Comparison of ENCODE assay signal across 27 cellular contexts in the genomic region with DNA sequence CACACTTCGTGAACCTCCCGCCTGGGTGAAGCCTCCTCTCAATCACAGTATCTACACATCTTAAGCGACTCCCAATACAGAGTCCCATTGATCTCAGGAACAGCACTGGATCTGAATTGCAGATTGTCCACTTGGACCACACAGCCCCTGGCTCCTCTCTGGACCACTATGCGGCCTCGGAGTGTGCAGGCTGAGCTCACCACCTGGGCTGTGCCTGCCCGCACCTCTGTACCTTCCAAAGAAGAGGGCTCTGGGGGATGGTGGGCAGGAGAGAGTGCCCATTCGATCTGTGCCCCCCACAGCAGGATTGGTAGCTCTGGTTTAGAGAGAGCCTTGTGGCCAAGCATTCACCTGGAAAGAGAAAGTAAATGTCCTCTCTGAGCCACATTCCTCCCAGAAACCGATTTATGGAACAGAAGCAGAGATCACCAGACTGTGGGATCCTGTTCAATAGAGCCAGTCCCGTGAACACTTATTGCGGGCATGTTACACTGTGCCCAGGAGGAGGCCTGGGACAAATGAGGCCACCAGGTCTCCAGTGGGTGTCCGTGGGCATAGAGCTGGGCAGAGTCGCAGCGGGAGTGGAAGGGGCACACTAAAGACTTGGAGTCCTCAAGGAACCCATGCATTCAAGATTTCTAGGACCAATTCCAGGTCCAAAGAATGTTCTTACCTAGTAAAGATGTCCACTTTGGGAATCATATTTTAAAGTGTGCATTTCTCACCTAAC.
"Had no signal": no experiment of that assay in that cellular context is flagged by ENCODE, and none has a peak within 500 bp of the region (broad histone marks: within the 10 kb centered on the region; RNA-seq: fewer than 3 reads in every experiment).

No MANE protein-coding gene starts in this region.

- H3K36me3 Mint-ChIP-seq: activated naive CD4-positive, alpha-beta T cell treated with anti-CD3 and anti-CD28 coated beads, Interleukin-2, amount 50 U/mL, for 72 hours; T-cell had no signal

- H3K4me3 Mint-ChIP-seq: activated CD4-positive, alpha-beta T cell treated with anti-CD3 and anti-CD28 coated beads for 36 hours; activated CD8-positive, alpha-beta T cell treated with anti-CD3 and anti-CD28 coated beads for 36 hours; activated naive CD8-positive, alpha-beta T cell treated with anti-CD3 and anti-CD28 coated beads, Interleukin-2, amount 50 U/mL, for 24 hours; activated T-cell treated with anti-CD3 and anti-CD28 coated beads, Interleukin-2, amount 50 U/mL, for 72 hours; T-cell had no signal

- H3K36me3 ChIP-seq: ascending aorta had no signal

- H3K9me3 ChIP-seq: ascending aorta, body of pancreas had no signal

- H3K27ac Mint-ChIP-seq: activated CD4-positive, alpha-beta T cell treated with anti-CD3 and anti-CD28 coated beads for 36 hours; activated CD8-positive, alpha-beta T cell treated with anti-CD3 and anti-CD28 coated beads for 36 hours; activated naive CD4-positive, alpha-beta T cell treated with anti-CD3 and anti-CD28 coated beads, Interleukin-2, amount 50 U/mL, for 72 hours; activated naive CD8-positive, alpha-beta T cell treated with anti-CD3 and anti-CD28 coated beads, Interleukin-2, amount 50 U/mL, for 24 hours; activated T-cell treated with anti-CD3 and anti-CD28 coated beads, Interleukin-2, amount 50 U/mL, for 72 hours; activated T-helper 2 cell treated with anti-CD3 and anti-CD28 coated beads, Interferon-gamma antibody, Interleukin-2, Interleukin-4, amounts not matched to agents 10 μg/mL and 5 μg/mL and 100 μg/mL, durations not matched to agents 14 hours and 24 hours and 36 hours; T-cell had no signal

- ATAC-seq: activated CD4-positive, alpha-beta T cell treated with anti-CD3 and anti-CD28 coated beads for 36 hours; activated CD8-positive, alpha-beta T cell treated with anti-CD3 and anti-CD28 coated beads for 36 hours; activated naive CD4-positive, alpha-beta T cell treated with anti-CD3 and anti-CD28 coated beads, Interleukin-2, amount 50 U/mL, for 72 hours; activated naive CD8-positive, alpha-beta T cell treated with anti-CD3 and anti-CD28 coated beads, Interleukin-2, amount 50 U/mL, for 24 hours; activated T-cell treated with anti-CD3 and anti-CD28 coated beads, Interleukin-2, amount 50 U/mL, for 72 hours; body of pancreas; T-cell had no signal

- DNase-seq: activated CD4-positive, alpha-beta T cell treated with anti-CD3 and anti-CD28 coated beads for 36 hours; activated CD4-positive, CD25-positive, alpha-beta regulatory T cell; activated CD8-positive, alpha-beta memory T cell treated with anti-CD3 and anti-CD28 coated beads, Interleukin-2, amount 50 U/mL, for 4 hours; activated CD8-positive, alpha-beta T cell treated with anti-CD3 and anti-CD28 coated beads for 36 hours; activated naive CD4-positive, alpha-beta T cell; activated naive CD8-positive, alpha-beta T cell treated with anti-CD3 and anti-CD28 coated beads, Interleukin-2, amount 50 U/mL, for 24 hours; activated T-cell treated with anti-CD3 and anti-CD28 coated beads, Interleukin-2, amount 50 U/mL, for 72 hours; amniotic stem cell; IMR-90; Kasumi-1; KBM-7; NCI-H1048; NCI-H146; NCI-H2081 treated with DMSO at 0.1 percent for 48 hours; NCI-H2171; NCI-H2227 treated with DMSO at 0.1 percent for 48 hours; NCI-H526; NCI-H774; SIG-M5; T-cell; T-helper 2 cell; T1000 had no signal

- H3K4me1 Mint-ChIP-seq: activated CD4-positive, alpha-beta T cell treated with anti-CD3 and anti-CD28 coated beads for 36 hours; activated naive CD8-positive, alpha-beta T cell treated with anti-CD3 and anti-CD28 coated beads, Interleukin-2, amount 50 U/mL, for 24 hours; T-cell had no signal

- H3K27ac ChIP-seq: ascending aorta, body of pancreas, VCaP had no signal

- H3K9me3 Mint-ChIP-seq: activated CD8-positive, alpha-beta T cell treated with anti-CD3 and anti-CD28 coated beads for 36 hours; activated naive CD4-positive, alpha-beta T cell treated with anti-CD3 and anti-CD28 coated beads, Interleukin-2, amount 50 U/mL, for 72 hours; activated T-cell treated with anti-CD3 and anti-CD28 coated beads, Interleukin-2, amount 50 U/mL, for 72 hours; T-cell had no signal

- H3K4me1 ChIP-seq: ascending aorta, body of pancreas had no signal

- H3K4me3 ChIP-seq: ascending aorta, body of pancreas had no signal

- H3K27me3 ChIP-seq: ascending aorta, body of pancreas had no signal
